ENCODE assay signal across 1 cellular context in genomic region chr9:976258-976804, GRCh38.
TF ChIP-seq lines count a peak whose summit lies in the region.

Gene DMRT3, plus strand, starts transcription at chr9:976655. Its CDS starts 347 bp downstream, at chr9:977002.

TF ChIP-seq in H1, 55 proteins besides CTCF, POLR2A, EP300 and RAD21 (continued from another document):
- TF ChIP-seq TBP (IDR thresholded peaks at IDR 0.05; ENCODE audit: low read depth, low read length) (no peak), CTBP2 (IDR thresholded peaks at IDR 0.05; ENCODE audit: borderline replicate concordance, insufficient read depth, insufficient read length, low read length) (peak; percentile 98), CEBPB (IDR thresholded peaks at IDR 0.05; ENCODE audit: low read depth, low read length) (no peak), RBBP5 (IDR thresholded peaks at IDR 0.05; ENCODE audit: borderline replicate concordance, low read depth, low read length) (peak; percentile 60; the same call in 1 of the 2 replicates), KDM4A (IDR thresholded peaks at IDR 0.05; ENCODE audit: low read depth, low read length, severe bottlenecking) (peak; percentile 54), POU5F1 (IDR thresholded peaks at IDR 0.05; ENCODE audit: low read depth, low read length) (no peak), SAP30 (IDR thresholded peaks at IDR 0.05; ENCODE audit: insufficient read depth, insufficient replicate concordance, low read length) (no peak), TAF1 (IDR thresholded peaks at IDR 0.05; ENCODE audit: low read depth, low read length) (no peak; the same call in 1 of the 2 replicates), ZNF274 (IDR thresholded peaks at IDR 0.05; ENCODE audit: borderline replicate concordance, extremely low read depth, low read length) (no peak), BACH1 (IDR thresholded peaks at IDR 0.05; ENCODE audit: low read length) (no peak), HDAC2 (IDR thresholded peaks at IDR 0.05; ENCODE audit: borderline replicate concordance in 1 of 2, low read depth in 2 of 2, low read length in 2 of 2) (no peak), ASH2L (IDR thresholded peaks at IDR 0.05; ENCODE audit: low read length) (peak; percentile 45), KDM5A (IDR thresholded peaks at IDR 0.05; ENCODE audit: low read length) (no peak), JUND (IDR thresholded peaks at IDR 0.05; ENCODE audit: low read length) (no peak), EGR1 (IDR thresholded peaks at IDR 0.05; ENCODE audit: borderline replicate concordance, low read depth, low read length) (0 out of 2 replicates have a peak, but pooled peaks have one; percentile 9), SIX5 (IDR thresholded peaks at IDR 0.05; ENCODE audit: low read depth, low read length) (no peak), JUN (IDR thresholded peaks at IDR 0.05; ENCODE audit: low read depth, low read length) (no peak), GABPA (IDR thresholded peaks at IDR 0.05; ENCODE audit: borderline replicate concordance, insufficient read depth, low read length) (no peak), ATF2 (IDR thresholded peaks at IDR 0.05; ENCODE audit: low read length) (no peak), SP1 (IDR thresholded peaks at IDR 0.05; ENCODE audit: low read depth, low read length) (no peak), SRF (IDR thresholded peaks at IDR 0.05; ENCODE audit: low read depth, low read length) (no peak), HDAC6 (IDR thresholded peaks at IDR 0.05; ENCODE audit: low read depth, low read length) (no peak), BRCA1 (IDR thresholded peaks at IDR 0.05; ENCODE audit: low read depth, low read length) (no peak), PHF8 (conservative IDR thresholded peaks at IDR 0.05; ENCODE audit: low read depth, low read length) (no peak), SP2 (IDR thresholded peaks at IDR 0.05; ENCODE audit: low read length) (no peak), FOSL1 (IDR thresholded peaks at IDR 0.05; ENCODE audit: insufficient read depth, low read depth, low read length) (no peak), SIN3A (conservative IDR thresholded peaks at IDR 0.05 in 1 of 2, IDR thresholded peaks at IDR 0.05 in 1 of 2; ENCODE audit: low read depth in 1 of 2, low read length in 2 of 2) (no peak), CHD2 (IDR thresholded peaks at IDR 0.05; ENCODE audit: low read length) (no peak), YY1 (IDR thresholded peaks at IDR 0.05; ENCODE audit: low read depth, low read length) (no peak), POLR2AphosphoS5 (IDR thresholded peaks at IDR 0.05; ENCODE audit: low read depth, low read length) (no peak), SUZ12 (IDR thresholded peaks at IDR 0.05; ENCODE audit: low read length) (peak; percentile 62; the same call in 1 of the 2 replicates), CHD1 (IDR thresholded peaks at IDR 0.05; ENCODE audit: low read depth, low read length) (no peak), MAFK (IDR thresholded peaks at IDR 0.05; ENCODE audit: low read depth, low read length) (no peak), TEAD4 (IDR thresholded peaks at IDR 0.05; ENCODE audit: low read depth, low read length) (no peak), NANOG (IDR thresholded peaks at IDR 0.05; ENCODE audit: insufficient read depth, low read depth, low read length, poor library complexity, severe bottlenecking) (no peak), NRF1 (IDR thresholded peaks at IDR 0.05; ENCODE audit: low read depth, low read length) (no peak), TAF7 (optimal IDR thresholded peaks at IDR 0.05; ENCODE audit: borderline replicate concordance, low read depth, low read length) (no peak)
- TF ChIP-seq, protein P1, sequence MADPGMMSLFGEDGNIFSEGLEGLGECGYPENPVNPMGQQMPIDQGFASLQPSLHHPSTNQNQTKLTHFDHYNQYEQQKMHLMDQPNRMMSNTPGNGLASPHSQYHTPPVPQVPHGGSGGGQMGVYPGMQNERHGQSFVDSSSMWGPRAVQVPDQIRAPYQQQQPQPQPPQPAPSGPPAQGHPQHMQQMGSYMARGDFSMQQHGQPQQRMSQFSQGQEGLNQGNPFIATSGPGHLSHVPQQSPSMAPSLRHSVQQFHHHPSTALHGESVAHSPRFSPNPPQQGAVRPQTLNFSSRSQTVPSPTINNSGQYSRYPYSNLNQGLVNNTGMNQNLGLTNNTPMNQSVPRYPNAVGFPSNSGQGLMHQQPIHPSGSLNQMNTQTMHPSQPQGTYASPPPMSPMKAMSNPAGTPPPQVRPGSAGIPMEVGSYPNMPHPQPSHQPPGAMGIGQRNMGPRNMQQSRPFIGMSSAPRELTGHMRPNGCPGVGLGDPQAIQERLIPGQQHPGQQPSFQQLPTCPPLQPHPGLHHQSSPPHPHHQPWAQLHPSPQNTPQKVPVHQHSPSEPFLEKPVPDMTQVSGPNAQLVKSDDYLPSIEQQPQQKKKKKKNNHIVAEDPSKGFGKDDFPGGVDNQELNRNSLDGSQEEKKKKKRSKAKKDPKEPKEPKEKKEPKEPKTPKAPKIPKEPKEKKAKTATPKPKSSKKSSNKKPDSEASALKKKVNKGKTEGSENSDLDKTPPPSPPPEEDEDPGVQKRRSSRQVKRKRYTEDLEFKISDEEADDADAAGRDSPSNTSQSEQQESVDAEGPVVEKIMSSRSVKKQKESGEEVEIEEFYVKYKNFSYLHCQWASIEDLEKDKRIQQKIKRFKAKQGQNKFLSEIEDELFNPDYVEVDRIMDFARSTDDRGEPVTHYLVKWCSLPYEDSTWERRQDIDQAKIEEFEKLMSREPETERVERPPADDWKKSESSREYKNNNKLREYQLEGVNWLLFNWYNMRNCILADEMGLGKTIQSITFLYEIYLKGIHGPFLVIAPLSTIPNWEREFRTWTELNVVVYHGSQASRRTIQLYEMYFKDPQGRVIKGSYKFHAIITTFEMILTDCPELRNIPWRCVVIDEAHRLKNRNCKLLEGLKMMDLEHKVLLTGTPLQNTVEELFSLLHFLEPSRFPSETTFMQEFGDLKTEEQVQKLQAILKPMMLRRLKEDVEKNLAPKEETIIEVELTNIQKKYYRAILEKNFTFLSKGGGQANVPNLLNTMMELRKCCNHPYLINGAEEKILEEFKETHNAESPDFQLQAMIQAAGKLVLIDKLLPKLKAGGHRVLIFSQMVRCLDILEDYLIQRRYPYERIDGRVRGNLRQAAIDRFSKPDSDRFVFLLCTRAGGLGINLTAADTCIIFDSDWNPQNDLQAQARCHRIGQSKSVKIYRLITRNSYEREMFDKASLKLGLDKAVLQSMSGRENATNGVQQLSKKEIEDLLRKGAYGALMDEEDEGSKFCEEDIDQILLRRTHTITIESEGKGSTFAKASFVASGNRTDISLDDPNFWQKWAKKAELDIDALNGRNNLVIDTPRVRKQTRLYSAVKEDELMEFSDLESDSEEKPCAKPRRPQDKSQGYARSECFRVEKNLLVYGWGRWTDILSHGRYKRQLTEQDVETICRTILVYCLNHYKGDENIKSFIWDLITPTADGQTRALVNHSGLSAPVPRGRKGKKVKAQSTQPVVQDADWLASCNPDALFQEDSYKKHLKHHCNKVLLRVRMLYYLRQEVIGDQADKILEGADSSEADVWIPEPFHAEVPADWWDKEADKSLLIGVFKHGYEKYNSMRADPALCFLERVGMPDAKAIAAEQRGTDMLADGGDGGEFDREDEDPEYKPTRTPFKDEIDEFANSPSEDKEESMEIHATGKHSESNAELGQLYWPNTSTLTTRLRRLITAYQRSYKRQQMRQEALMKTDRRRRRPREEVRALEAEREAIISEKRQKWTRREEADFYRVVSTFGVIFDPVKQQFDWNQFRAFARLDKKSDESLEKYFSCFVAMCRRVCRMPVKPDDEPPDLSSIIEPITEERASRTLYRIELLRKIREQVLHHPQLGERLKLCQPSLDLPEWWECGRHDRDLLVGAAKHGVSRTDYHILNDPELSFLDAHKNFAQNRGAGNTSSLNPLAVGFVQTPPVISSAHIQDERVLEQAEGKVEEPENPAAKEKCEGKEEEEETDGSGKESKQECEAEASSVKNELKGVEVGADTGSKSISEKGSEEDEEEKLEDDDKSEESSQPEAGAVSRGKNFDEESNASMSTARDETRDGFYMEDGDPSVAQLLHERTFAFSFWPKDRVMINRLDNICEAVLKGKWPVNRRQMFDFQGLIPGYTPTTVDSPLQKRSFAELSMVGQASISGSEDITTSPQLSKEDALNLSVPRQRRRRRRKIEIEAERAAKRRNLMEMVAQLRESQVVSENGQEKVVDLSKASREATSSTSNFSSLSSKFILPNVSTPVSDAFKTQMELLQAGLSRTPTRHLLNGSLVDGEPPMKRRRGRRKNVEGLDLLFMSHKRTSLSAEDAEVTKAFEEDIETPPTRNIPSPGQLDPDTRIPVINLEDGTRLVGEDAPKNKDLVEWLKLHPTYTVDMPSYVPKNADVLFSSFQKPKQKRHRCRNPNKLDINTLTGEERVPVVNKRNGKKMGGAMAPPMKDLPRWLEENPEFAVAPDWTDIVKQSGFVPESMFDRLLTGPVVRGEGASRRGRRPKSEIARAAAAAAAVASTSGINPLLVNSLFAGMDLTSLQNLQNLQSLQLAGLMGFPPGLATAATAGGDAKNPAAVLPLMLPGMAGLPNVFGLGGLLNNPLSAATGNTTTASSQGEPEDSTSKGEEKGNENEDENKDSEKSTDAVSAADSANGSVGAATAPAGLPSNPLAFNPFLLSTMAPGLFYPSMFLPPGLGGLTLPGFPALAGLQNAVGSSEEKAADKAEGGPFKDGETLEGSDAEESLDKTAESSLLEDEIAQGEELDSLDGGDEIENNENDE (IDR thresholded peaks at IDR 0.05; ENCODE audit: insufficient replicate concordance, low read length), result peak; percentile 37
- TF ChIP-seq, protein P2, sequence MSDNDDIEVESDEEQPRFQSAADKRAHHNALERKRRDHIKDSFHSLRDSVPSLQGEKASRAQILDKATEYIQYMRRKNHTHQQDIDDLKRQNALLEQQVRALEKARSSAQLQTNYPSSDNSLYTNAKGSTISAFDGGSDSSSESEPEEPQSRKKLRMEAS (IDR thresholded peaks at IDR 0.05), result peak; percentile 18; the same call in 1 of the 2 replicates
- TF ChIP-seq, protein P3, sequence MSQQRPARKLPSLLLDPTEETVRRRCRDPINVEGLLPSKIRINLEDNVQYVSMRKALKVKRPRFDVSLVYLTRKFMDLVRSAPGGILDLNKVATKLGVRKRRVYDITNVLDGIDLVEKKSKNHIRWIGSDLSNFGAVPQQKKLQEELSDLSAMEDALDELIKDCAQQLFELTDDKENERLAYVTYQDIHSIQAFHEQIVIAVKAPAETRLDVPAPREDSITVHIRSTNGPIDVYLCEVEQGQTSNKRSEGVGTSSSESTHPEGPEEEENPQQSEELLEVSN (IDR thresholded peaks at IDR 0.05), result no peak
TF ChIP-seq in H1: peak in this region for 8.
